In the genomic region with DNA sequence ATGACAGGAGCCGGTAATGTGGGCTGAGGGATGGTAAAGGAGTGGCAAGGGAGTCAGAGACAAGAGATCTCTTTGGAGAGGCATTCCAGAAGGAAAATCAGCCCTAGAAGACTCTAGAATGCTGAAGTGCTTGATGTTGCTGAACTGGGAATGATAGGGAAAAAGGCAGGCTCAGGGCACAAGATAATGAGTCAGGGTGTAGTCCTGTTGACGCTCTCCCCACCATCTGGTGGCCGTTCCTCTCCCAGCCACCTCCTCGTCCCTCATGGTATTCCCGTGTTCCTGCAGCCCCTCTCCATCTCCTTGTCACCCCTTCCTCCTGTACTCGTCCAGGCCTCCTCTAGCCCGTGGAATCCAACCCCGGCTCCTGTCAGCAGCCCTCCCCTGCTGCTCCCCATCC, we compare ENCODE assay signal across 11 cellular contexts. TPM values are rescaled to one million over a fixed set of nuclear protein-coding genes. Genes with fewer than 3 reads are reported as not detected.
DNase-seq lines count a peak whose midpoint lies in the region; ATAC-seq and TF ChIP-seq lines count a peak whose summit lies in the region.
"Had no signal": no experiment of that assay in that cellular context is flagged by ENCODE, and none has a peak within 500 bp of the region (broad histone marks: within the 10 kb centered on the region; RNA-seq: fewer than 3 reads in every experiment).

No MANE protein-coding gene starts in this region.

- intact Hi-C loops in activated CD8-positive, alpha-beta T cell treated with anti-CD3 and anti-CD28 coated beads for 36 hours (cut with micrococcal nuclease): no loop called here

- no peak overlapping the region; a peak in 1 of 20 replicates for H3K4me3 ChIP-seq in BLaER1 treated with 17β-estradiol and CSF1 and Interleukin-3, amounts not matched to agents 10 nM and 100 nM
- peak overlapping the region; percentile 88 for H3K4me3 ChIP-seq in mesodermal cell (ENCODE audit: extremely low read depth, insufficient read depth, low read length, poor library complexity, severe bottlenecking)

- H3K4me1 Mint-ChIP-seq in activated CD8-positive, alpha-beta T cell treated with anti-CD3 and anti-CD28 coated beads for 36 hours (ENCODE audit: low read depth): peaks cover 16% of the 10 kb centered on the region

- H3K27me3 Mint-ChIP-seq in activated CD8-positive, alpha-beta T cell treated with anti-CD3 and anti-CD28 coated beads for 36 hours: peaks cover 2% of the 10 kb centered on the region

- H3K27ac Mint-ChIP-seq in activated CD8-positive, alpha-beta T cell treated with anti-CD3 and anti-CD28 coated beads for 36 hours: no peak overlapping the region

- TF ChIP-seq CTCF in activated CD8-positive, alpha-beta T cell treated with anti-CD3 and anti-CD28 coated beads for 36 hours (IDR thresholded peaks at IDR 0.05): no peak

- no peak overlapping the region for H3K27ac ChIP-seq in BLaER1 treated with 17β-estradiol and CSF1 and Interleukin-3, amounts not matched to agents 10 nM and 100 nM
- H3K27ac ChIP-seq in mesodermal cell (ENCODE audit: low read depth, low read length, severe bottlenecking): no peak overlapping the region
- H3K27ac ChIP-seq: testis had no signal

- WGBS in mesodermal cell (ENCODE audit: insufficient coverage in 2 of 2), 2 experiments: 75 to 76% methylated on average over 8 of the region's 8 CpGs

- CTCF ChIA-PET in activated CD8-positive, alpha-beta T cell treated with anti-CD3 and anti-CD28 coated beads for 36 hours (lab: Charles Lee): interaction anchor here (0.6 to 4.0 kb wide), 21 partner anchors 8 to 363 kb away, joined by 3 to 36 read pairs (median 4); a partner anchor contains a TSS

- no peaks in the 10 kb centered on the region for H3K9me3 ChIP-seq in BLaER1 treated with 17β-estradiol and CSF1 and Interleukin-3, amounts not matched to agents 10 nM and 100 nM (replicated peaks in 1 of 11)
- no peaks in the 10 kb centered on the region for H3K9me3 ChIP-seq in mesodermal cell (ENCODE audit: control insufficient read depth, low read length)
- H3K9me3 ChIP-seq: testis had no signal

- H3K9me3 Mint-ChIP-seq in activated CD8-positive, alpha-beta T cell treated with anti-CD3 and anti-CD28 coated beads for 36 hours: no peaks in the 10 kb centered on the region

- peak overlapping the region in 10 of 11 experiments; percentile 91 to 100 (median 98); a peak in 14 of 22 replicates for H3K4me2 ChIP-seq in BLaER1 treated with 17β-estradiol and CSF1 and Interleukin-3, amounts not matched to agents 10 nM and 100 nM

- no peaks in the 10 kb centered on the region for H3K36me3 Mint-ChIP-seq in activated CD8-positive, alpha-beta T cell treated with anti-CD3 and anti-CD28 coated beads for 36 hours (ENCODE audit: low read depth)

- ATAC-seq in activated CD8-positive, alpha-beta T cell treated with anti-CD3 and anti-CD28 coated beads for 36 hours: no peak
- ATAC-seq in GM18520 (IDR thresholded peaks at IDR 0.05; ENCODE audit: unreplicated experiment): no peak

- H3K4me3 Mint-ChIP-seq in activated CD8-positive, alpha-beta T cell treated with anti-CD3 and anti-CD28 coated beads for 36 hours: peak overlapping the region; percentile 39

- peak overlapping the region in 7 of 11 experiments; percentile 1 to 90 (median 44); a peak in 6 of 22 replicates for H3K9ac ChIP-seq in BLaER1 treated with 17β-estradiol and CSF1 and Interleukin-3, amounts not matched to agents 10 nM and 100 nM

- peaks cover 18 to 41% (median 36%) of the 10 kb centered on the region in 10 experiments for H3K4me1 ChIP-seq in BLaER1 treated with 17β-estradiol and CSF1 and Interleukin-3, amounts not matched to agents 10 nM and 100 nM
- peaks cover 22% of the 10 kb centered on the region for H3K4me1 ChIP-seq in mesodermal cell (ENCODE audit: control insufficient read depth, insufficient read depth, low read length, poor library complexity, severe bottlenecking)

- POLR2A ChIA-PET in activated CD8-positive, alpha-beta T cell treated with anti-CD3 and anti-CD28 coated beads for 36 hours (lab: Charles Lee): interaction anchor here (1.3 to 4.6 kb wide), 2 partner anchors 10 to 17 kb away, joined by 3 to 44 read pairs; a partner anchor contains a TSS

- no peaks in the 10 kb centered on the region; a peak in 1 of 22 replicates for H4K20me1 ChIP-seq in BLaER1 treated with 17β-estradiol and CSF1 and Interleukin-3, amounts not matched to agents 10 nM and 100 nM

- H3K27me3 ChIP-seq in BLaER1 treated with 17β-estradiol and CSF1 and Interleukin-3, amounts not matched to agents 10 nM and 100 nM: no peaks in the 10 kb centered on the region
- H3K27me3 ChIP-seq: testis had no signal

- DNase-seq in ELR (ENCODE audit: low read depth) (peak; percentile 60), NCI-H2029 treated with DMSO at 0.1 percent for 48 hours (lab: John Stamatoyannopoulos, UW) (no peak), NOMO-1 treated with DMSO at 0.1 percent for 48 hours (lab: John Stamatoyannopoulos, UW; ENCODE audit: unreplicated experiment) (no peak)
- no peak for DNase-seq in activated CD8-positive, alpha-beta T cell treated with anti-CD3 and anti-CD28 coated beads for 36 hours
- no peak for DNase-seq in activated CD4-positive, CD25-positive, alpha-beta regulatory T cell (lab: John Stamatoyannopoulos, UW)

- peaks cover 0 to 6% (median 0%) of the 10 kb centered on the region in 11 experiments; a peak in 4 of 22 replicates for H3K36me3 ChIP-seq in BLaER1 treated with 17β-estradiol and CSF1 and Interleukin-3, amounts not matched to agents 10 nM and 100 nM
- peaks cover 24% of the 10 kb centered on the region for H3K36me3 ChIP-seq in mesodermal cell (ENCODE audit: control insufficient read depth, insufficient read depth, low read length)

RNA-seq across cellular contexts. Expression of a gene that starts 11.1 kb away (rescaled TPM):
- 1,000 to 10,000 TPM; 3,042 to 3,081 TPM for total RNA-seq in activated CD8-positive, alpha-beta T cell treated with anti-CD3 and anti-CD28 coated beads for 36 hours
- 969 TPM for polyA plus RNA-seq in mesodermal cell (2013, experiment 1 of 2)
- polyA plus RNA-seq in mesodermal cell (2013, experiment 2 of 2): 813 TPM

RNA-seq across cellular contexts. Expression of a gene that starts 21.3 kb away (rescaled TPM):
- total RNA-seq in activated CD8-positive, alpha-beta T cell treated with anti-CD3 and anti-CD28 coated beads for 36 hours: 100 to 1,000 TPM; 116 to 121 TPM
- polyA plus RNA-seq in mesodermal cell (2013, experiment 1 of 2): 155 TPM
- 131 TPM for polyA plus RNA-seq in mesodermal cell (2013, experiment 2 of 2)

RNA-seq across cellular contexts. Expression of a gene that starts 23.4 kb away (rescaled TPM):
- 1 to 10 TPM; 3.5 to 3.6 TPM for total RNA-seq in activated CD8-positive, alpha-beta T cell treated with anti-CD3 and anti-CD28 coated beads for 36 hours
- 3.1 TPM for polyA plus RNA-seq in mesodermal cell (2013, experiment 1 of 2)
- polyA plus RNA-seq in mesodermal cell (2013, experiment 2 of 2): 2.7 TPM
- total RNA-seq: SK-MEL-5 had no signal

RNA-seq across cellular contexts. Expression of a gene that starts 31.5 kb away (rescaled TPM):
- not detected for total RNA-seq in activated CD8-positive, alpha-beta T cell treated with anti-CD3 and anti-CD28 coated beads for 36 hours
- not detected for polyA plus RNA-seq in mesodermal cell (2013, experiment 1 of 2)
- not detected for polyA plus RNA-seq in mesodermal cell (2013, experiment 2 of 2)
- total RNA-seq: G401, SK-MEL-5 had no signal

RNA-seq across cellular contexts. Expression of a gene that starts 37.3 kb away (rescaled TPM):
- 1 to 10 TPM; 2.5 TPM for total RNA-seq in activated CD8-positive, alpha-beta T cell treated with anti-CD3 and anti-CD28 coated beads for 36 hours
- polyA plus RNA-seq in mesodermal cell (2013, experiment 1 of 2): 2.5 TPM
- 2.2 TPM for polyA plus RNA-seq in mesodermal cell (2013, experiment 2 of 2)
- total RNA-seq: G401 had no signal
